ENCODE assay signal across 8 cellular contexts in genomic region chr1:110337704-110338199, GRCh38. TPM values are rescaled to one million over a fixed set of nuclear protein-coding genes. Genes with fewer than 3 reads are reported as not detected.
DNase-seq lines count a peak whose midpoint lies in the region; ATAC-seq and TF ChIP-seq lines count a peak whose summit lies in the region.

No MANE protein-coding gene starts in this region.

- no peak overlapping the region for H2BK20ac ChIP-seq in H9 (ENCODE audit: low read depth, low read length, poor library complexity, severe bottlenecking)

- H3K79me2 ChIP-seq in H9 (ENCODE audit: insufficient read depth, low read length), result peaks cover 25% of the 10 kb centered on the region

- WGBS in H9 (ENCODE audit: extremely low coverage, insufficient read length, low lambda C conversion rate), result no CpG with 5 or more reads among the region's 21 CpGs
- 0 to 2% (median 1%) methylated on average over 16 to 21 of the region's 21 CpGs for WGBS in adrenal gland, 4 donors

- no peak overlapping the region for H2BK15ac ChIP-seq in H9 (ENCODE audit: low read depth, low read length)

- no peak overlapping the region for H4K5ac ChIP-seq in H9 (ENCODE audit: insufficient read length, low read depth, low read length)

- peak overlapping the region; percentile 47 for H3K27ac ChIP-seq in H9 (ENCODE audit: insufficient read length, low read depth, low read length)
- H3K27ac ChIP-seq in adrenal gland, result peak overlapping the region; percentile 98 to 100 (median 99)
- peak overlapping the region; percentile 28 for H3K27ac ChIP-seq in iPS-20b (ENCODE audit: low read length)

- peaks cover 36 to 37% of the 10 kb centered on the region in 2 experiments for H3K4me1 Mint-ChIP-seq in H9

- peak overlapping the region; percentile 63 for H3K18ac ChIP-seq in H9 (ENCODE audit: insufficient read length, low read depth, low read length)

- H3K79me1 ChIP-seq in H9 (ENCODE audit: insufficient read depth, low read depth, low read length, poor library complexity, severe bottlenecking), result no peaks in the 10 kb centered on the region

- peak overlapping the region; percentile 71 for H3K9ac ChIP-seq in H9 (ENCODE audit: extremely low read depth, insufficient read length, low read length)
- peak overlapping the region; percentile 89 for H3K9ac ChIP-seq in iPS-20b (ENCODE audit: low read depth, low read length)

- H2BK120ac ChIP-seq in H9 (ENCODE audit: low read depth, low read length, poor library complexity, severe bottlenecking), result no peak overlapping the region

- peaks cover 6 to 8% of the 10 kb centered on the region in 2 experiments for H3K9me3 Mint-ChIP-seq in H9

- peaks cover 3% of the 10 kb centered on the region; the same call in 1 of the 2 replicates for H3K4me1 ChIP-seq in H9 (ENCODE audit: insufficient read depth, low read length)
- peaks cover 28 to 42% of the 10 kb centered on the region in 2 donors for H3K4me1 ChIP-seq in adrenal gland (replicated peaks in 1 of 2)
- H3K4me1 ChIP-seq in iPS-20b (ENCODE audit: insufficient read depth, low read length), result peaks cover 21% of the 10 kb centered on the region; the same call in 1 of the 2 replicates

- H2AFZ ChIP-seq in H9 (ENCODE audit: low read length), result no peak overlapping the region

- H3K14ac ChIP-seq in H9 (ENCODE audit: insufficient read depth, low read length), result peak overlapping the region; percentile 91

- DNase-seq in AG08396 (ENCODE audit: low spot score) (peak; percentile 11), H9 (peak; percentile 56), SHP77 (lab: John Stamatoyannopoulos, UW) (peak; percentile 25 to 53), adrenal gland (peak; percentile 41 to 72 (median 55)), AG08395 (ENCODE audit: low spot score) (no peak)
- peak; percentile 12 to 16 for DNase-seq in stimulated activated CD4-positive, alpha-beta T cell treated with anti-CD3 and anti-CD28 coated beads, Interleukin-15, amount 100 ng/mL, for 48 hours (ENCODE audit: low read depth in 2 of 2)

- H3K27me3 ChIP-seq in H9 (ENCODE audit: insufficient read depth, low read length) (no peaks in the 10 kb centered on the region), adrenal gland (no peaks in the 10 kb centered on the region), iPS-20b (ENCODE audit: insufficient read depth, low read length) (no peaks in the 10 kb centered on the region)

- H3T11ph ChIP-seq in H9 (ENCODE audit: low read length), result no peak overlapping the region

- TF ChIP-seq POLR2A in adrenal gland (IDR thresholded peaks at IDR 0.05), result no peak

- peak overlapping the region; percentile 61 to 100 (median 96) for H3K27ac Mint-ChIP-seq in H9

- no peaks in the 10 kb centered on the region for H4K20me1 ChIP-seq in H9 (ENCODE audit: control insufficient read depth, insufficient read depth, insufficient read length)

- H3K9me3 ChIP-seq in H9 (ENCODE audit: control insufficient read depth, low read depth, low read length), result no peaks in the 10 kb centered on the region
- H3K9me3 ChIP-seq in adrenal gland (replicated peaks in 1 of 3), result no peaks in the 10 kb centered on the region
- no peaks in the 10 kb centered on the region for H3K9me3 ChIP-seq in iPS-20b (ENCODE audit: insufficient read depth, low read depth, low read length)

- no peak for ATAC-seq in HG03097 (IDR thresholded peaks at IDR 0.05; ENCODE audit: low FRiP score, unreplicated experiment)

- intact Hi-C loops in adrenal gland (cut with DNase I), result no loop called here

- peaks cover 35 to 36% (median 35%) of the 10 kb centered on the region in 3 experiments for H3K36me3 Mint-ChIP-seq in H9 (ENCODE audit: insufficient read depth in 1 of 3, low read depth in 3 of 3)

- no peaks in the 10 kb centered on the region; the same call in 1 of the 2 replicates for H3K27me3 Mint-ChIP-seq in H9 (ENCODE audit: low read depth)

- TF ChIP-seq CTCF in H9 (conservative IDR thresholded peaks at IDR 0.05) (no peak), adrenal gland (IDR thresholded peaks at IDR 0.05) (no peak)

- no peak overlapping the region for H3K56ac ChIP-seq in H9 (ENCODE audit: insufficient read length, low read depth, low read length)

- peak overlapping the region; percentile 74 for H3K4me2 ChIP-seq in H9 (ENCODE audit: insufficient read depth, insufficient read length, low read length)

- H2AK5ac ChIP-seq in H9 (ENCODE audit: insufficient read length, low read length), result no peak overlapping the region

- no peak overlapping the region for H3K4ac ChIP-seq in H9 (ENCODE audit: low read depth, low read length)

- peaks cover 0 to 15% of the 10 kb centered on the region in 2 donors for H3K36me3 ChIP-seq in adrenal gland (replicated peaks in 1 of 2)
- H3K36me3 ChIP-seq in iPS-20b (ENCODE audit: insufficient read depth, low read depth, low read length), result peaks cover 26% of the 10 kb centered on the region

- no peak overlapping the region for H4K91ac ChIP-seq in H9 (ENCODE audit: insufficient read length, low read depth, low read length)

- no peak overlapping the region for H3K23ac ChIP-seq in H9 (ENCODE audit: insufficient read length, low read depth, low read length)

- no peak overlapping the region for H2BK12ac ChIP-seq in H9 (ENCODE audit: insufficient read length, low read depth, low read length)

- H3K4me3 Mint-ChIP-seq in H9, result no peak overlapping the region; a peak in 1 of 5 replicates

- peaks cover 13% of the 10 kb centered on the region for H3K23me2 ChIP-seq in H9 (ENCODE audit: insufficient read length, low read depth, low read length, poor library complexity, severe bottlenecking)

- no peak overlapping the region for H4K8ac ChIP-seq in H9 (replicated peaks; ENCODE audit: insufficient read length, low read depth, low read length)

- H3K4me3 ChIP-seq in adrenal gland, result peak overlapping the region; percentile 46 to 73 (median 64)
- peak overlapping the region; percentile 86 for H3K4me3 ChIP-seq in iPS-20b (ENCODE audit: low read length)

- H2BK5ac ChIP-seq in H9 (ENCODE audit: insufficient read length, low read length), result no peak overlapping the region

RNA-seq across cellular contexts. Expression of gene RBM15, which starts 1.4 kb away (rescaled TPM):
- 61.4 and 62.0 TPM in 2 replicates for total RNA-seq in H9 (2021)
- total RNA-seq in adrenal gland, result 10 to 100 TPM; 18.2 to 35.1 (median 22.9) TPM
- 1 to 10 TPM; 2.3 to 9.9 (median 4.4) TPM for polyA plus RNA-seq in adrenal gland

RNA-seq across cellular contexts. Expression of gene SLC16A4, which starts 53.1 kb away (rescaled TPM):
- total RNA-seq in H9 (2021) (0.17 TPM in 1 of 2 replicates, not detected in the other), adrenal gland (10 to 100 TPM in 3 of 8 donors, 1 to 10 TPM in 5; 4.1 to 15.7 (median 7.2) TPM)
- polyA plus RNA-seq in adrenal gland, result 1 to 10 TPM; 2.8 to 4.7 (median 3.2) TPM

Comparison
In these comparisons a context has a peak if more than half of its experiments do, and no peak if none do; other contexts are left out.
1. H3K27ac ChIP-seq: peak in every context shown above with its lines; median percentile 99 in adrenal gland; 47 in H9; 28 in iPS-20b.